19 cellular contexts compared by ENCODE assay signal in genomic region chr14:43003845-43004244, GRCh38.
DNase-seq lines count a peak whose midpoint lies in the region; FAIRE-seq and TF ChIP-seq lines count a peak whose summit lies in the region.
"Had no signal": no experiment of that assay in that cellular context is flagged by ENCODE, and none has a peak within 500 bp of the region (broad histone marks: within the 10 kb centered on the region; RNA-seq: fewer than 3 reads in every experiment).

No MANE protein-coding gene starts in this region.

- H3K27ac ChIP-seq in HEK293 (ENCODE audit: extremely low read depth, low read depth, low read length) = no peak overlapping the region
- H3K27ac ChIP-seq: body of pancreas, gastrocnemius medialis, SJCRH30 had no signal

- no peak for FAIRE-seq in H54 (lab: Jason Lieb, UNC)
- FAIRE-seq: colon had no signal

- H3K9me3 ChIP-seq in HEK293 (ENCODE audit: control insufficient read depth, insufficient read depth, low read depth, low read length) = no peaks in the 10 kb centered on the region; the same call in 1 of the 2 replicates
- H3K9me3 ChIP-seq: BE2C had no signal

- CTCF ChIA-PET in HEK293 (lab: Yijun Ruan, JAX) = no interaction called here

- TF ChIP-seq POLR2A in H54 (IDR thresholded peaks at IDR 0.05; ENCODE audit: low read depth, low read length) = no peak

- H3K36me3 ChIP-seq in HEK293 (ENCODE audit: control insufficient read depth in 2 of 2, insufficient read depth in 1 of 2, low read length in 2 of 2) = no peaks in the 10 kb centered on the region
- H3K36me3 ChIP-seq: BE2C, gastrocnemius medialis, SJCRH30 had no signal

- H3K4me1 ChIP-seq in HEK293 (ENCODE audit: control insufficient read depth, insufficient read depth, low read length) = no peaks in the 10 kb centered on the region
- H3K4me1 ChIP-seq: BE2C, body of pancreas, gastrocnemius medialis, SJCRH30 had no signal

- no peak overlapping the region for H3K4me3 ChIP-seq in HEK293 (ENCODE audit: low read depth, low read length)
- no peak overlapping the region for H3K4me3 ChIP-seq in fibroblast of the aortic adventitia (ENCODE audit: low read depth, low read length)
- H3K4me3 ChIP-seq: body of pancreas, gastrocnemius medialis, SJCRH30 had no signal

- POLR2A ChIA-PET in HEK293 (lab: Yijun Ruan, JAX) = no interaction called here

- DNase-seq in ELR (ENCODE audit: low read depth) (peak; percentile 32), RPMI7951 (ENCODE audit: low read depth) (peak; percentile 0), fibroblast of the aortic adventitia (ENCODE audit: low read depth) (peak; percentile 1), H54 (ENCODE audit: insufficient read length, low spot score) (no peak), DMS153 treated with DMSO at 0.1 percent for 48 hours (lab: John Stamatoyannopoulos, UW; ENCODE audit: unreplicated experiment) (no peak), GDM1 (lab: John Stamatoyannopoulos, UW) (no peak)
- DNase-seq: activated CD4-positive, alpha-beta T cell treated with anti-CD3 and anti-CD28 coated beads for 48 hours; BE2C; body of pancreas; gastrocnemius medialis; kidney glomerular epithelial cell; NCI-H2107; NCI-H526 treated with DMSO at 0.1 percent for 48 hours; occipital lobe; retina; trophoblast cell had no signal

- TF ChIP-seq CTCF in HEK293 (tag by site-specific recombination; IDR thresholded peaks at IDR 0.05) (no peak), fibroblast of the aortic adventitia (IDR thresholded peaks at IDR 0.05; ENCODE audit: insufficient read depth, low read length) (no peak)

TF ChIP-seq in HEK293, 187 proteins besides CTCF, POLR2A, EP300 and RAD21:
- TF ChIP-seq TRIM28 (IDR thresholded peaks at IDR 0.05; ENCODE audit: borderline replicate concordance, low read length) = peak; percentile 87; the same call in 1 of the 2 replicates
- TF ChIP-seq ZNF350 (tag by site-specific recombination; IDR thresholded peaks at IDR 0.05) = no peak

Comparison
In these comparisons a context has a peak if more than half of its experiments do, and no peak if none do; other contexts are left out.
1. DNase-seq: peak in ELR (single experiment), RPMI7951 (single experiment) and fibroblast of the aortic adventitia (single experiment); none in H54 (single experiment), DMS153 treated with DMSO at 0.1 percent for 48 hours (single experiment) and GDM1 (single experiment).